Comparison of ENCODE assay signal across 14 cellular contexts in the genomic region with DNA sequence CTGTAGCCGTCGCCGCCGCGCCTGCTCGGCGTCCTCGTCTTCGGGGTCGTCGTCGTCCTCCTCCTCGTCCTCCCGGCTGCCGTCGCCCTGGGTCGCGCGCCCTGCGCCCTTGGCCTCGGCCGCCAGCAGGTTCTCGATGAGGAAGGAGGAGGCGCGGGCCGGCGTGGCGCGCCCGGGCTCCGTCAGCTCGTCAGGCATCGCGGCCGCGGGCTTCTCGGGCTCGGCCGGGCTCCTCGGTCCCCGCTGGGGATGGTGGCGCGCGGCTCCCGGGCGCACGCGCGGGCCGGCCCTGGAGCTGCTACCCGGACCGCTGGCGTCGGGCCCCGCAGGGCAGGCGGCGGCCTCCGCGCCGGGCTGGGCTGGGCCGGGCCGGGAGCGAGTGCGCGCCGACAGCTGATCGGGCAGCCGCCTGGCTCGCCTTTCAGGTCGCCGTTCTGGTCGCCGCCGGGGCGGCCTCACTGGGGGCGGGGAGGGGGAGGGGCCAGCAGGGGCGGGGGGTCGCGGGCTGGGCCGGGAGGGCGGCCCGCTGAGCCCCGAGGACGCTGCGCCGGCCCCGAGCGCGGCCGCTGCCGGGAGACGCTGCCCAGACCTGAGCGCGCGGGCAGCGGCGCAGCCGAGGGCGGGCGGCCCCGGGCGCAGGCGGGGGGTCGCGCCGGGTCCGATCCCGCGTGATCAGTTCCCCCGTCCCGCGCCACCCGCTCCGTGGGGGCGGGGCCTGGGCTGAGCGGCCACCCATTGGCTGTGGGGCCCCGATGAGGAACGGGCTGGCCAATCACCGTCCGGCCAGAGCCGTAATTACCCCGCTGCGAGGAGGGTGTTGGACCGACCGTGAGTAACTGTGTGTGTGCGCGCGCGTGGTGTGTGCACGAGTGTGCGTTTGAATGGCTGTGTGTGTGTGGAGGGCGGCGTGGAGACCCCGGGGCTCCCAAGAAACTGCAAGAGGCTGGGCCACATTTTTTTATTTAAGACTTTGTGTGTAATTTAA. TPM values are rescaled to one million over a fixed set of nuclear protein-coding genes. Genes with fewer than 3 reads are reported as not detected.
A peak's percentile ranks its signal among the peaks of the same experiment; 100 is the strongest.
DNase-seq lines count a peak whose midpoint lies in the region; ATAC-seq and TF ChIP-seq lines count a peak whose summit lies in the region.
"Had no signal": no experiment of that assay in that cellular context is flagged by ENCODE, and none has a peak within 500 bp of the region (broad histone marks: within the 10 kb centered on the region; RNA-seq: fewer than 3 reads in every experiment).

A gene (minus strand): TSS at position 423 of the 985 bp plus-strand sequence. CDS start 225 bp downstream, at position 198.

- no peaks in the 10 kb centered on the region for H3K9me2 ChIP-seq in hepatocyte (replicated peaks; ENCODE audit: insufficient read depth)

- TF ChIP-seq EP300 in transverse colon (IDR thresholded peaks at IDR 0.05; ENCODE audit: low read depth), result no peak

- H3K4me3 ChIP-seq in hepatocyte, result no peak within 1 kb of the TSS
- no peak within 1 kb of the TSS for H3K4me3 ChIP-seq in transverse colon
- H3K4me3 ChIP-seq: SJCRH30, thyroid gland had no signal

- ATAC-seq in SK-N-SH treated with all-trans-retinoic acid at 6 μM for 48 hours, result peak; percentile 63; the same call in 2 of the 3 replicates
- ATAC-seq in GM21528 (IDR thresholded peaks at IDR 0.05; ENCODE audit: low FRiP score, unreplicated experiment), result no peak
- no peak for ATAC-seq in stimulated activated effector memory CD8-positive, alpha-beta T cell treated with anti-CD3 and anti-CD28 coated beads, Interleukin-12 subunit alpha, Interleukin-12 subunit beta, amount 100 ng/mL, for 72 hours

- TF ChIP-seq POLR2A in transverse colon (IDR thresholded peaks at IDR 0.05), result no peak

- no peaks in the 10 kb centered on the region for H3K4me1 ChIP-seq in hepatocyte (ENCODE audit: insufficient read depth)
- H3K4me1 ChIP-seq in transverse colon, result peaks cover 0 to 5% (median 1%) of the 10 kb centered on the region in 4 donors
- H3K4me1 ChIP-seq: SJCRH30, thyroid gland had no signal

- H3K27me3 ChIP-seq in hepatocyte, result peaks cover 90% of the 10 kb centered on the region
- peaks cover 97% of the 10 kb centered on the region for H3K27me3 ChIP-seq in transverse colon

- no peak for TF ChIP-seq CTCF in hepatocyte (IDR thresholded peaks at IDR 0.05; ENCODE audit: poor library complexity)
- TF ChIP-seq CTCF in transverse colon (IDR thresholded peaks at IDR 0.05), result no peak

- H3K4me3 Mint-ChIP-seq in stimulated activated effector memory CD8-positive, alpha-beta T cell treated with anti-CD3 and anti-CD28 coated beads, Interleukin-12 subunit alpha, Interleukin-12 subunit beta, amount 100 ng/mL, for 72 hours, result no peak within 1 kb of the TSS
- H3K4me3 Mint-ChIP-seq: memory B cell had no signal

- DNase-seq in NCI-H524 (lab: John Stamatoyannopoulos, UW), result peak; percentile 27 to 33
- DNase-seq in NCI-H524 treated with DMSO at 0.1 percent for 48 hours (lab: John Stamatoyannopoulos, UW), result no peak
- peak; percentile 41 for DNase-seq in hepatocyte (ENCODE audit: low spot score)
- DNase-seq in posterior cingulate gyrus, result peak; percentile 39 to 94 (median 66)
- no peak for DNase-seq in transverse colon
- DNase-seq in stimulated activated effector memory CD8-positive, alpha-beta T cell treated with anti-CD3 and anti-CD28 coated beads, Interleukin-12 subunit alpha, Interleukin-12 subunit beta, amount 100 ng/mL, for 72 hours (ENCODE audit: low spot score in 2 of 2), result no peak
- DNase-seq: activated T-cell treated with anti-CD3 and anti-CD28 coated beads, Interleukin-2, amount 50 U/mL, for 48 hours; NCI-H1694; SJCRH30; thyroid gland had no signal

- H3K4me2 ChIP-seq in hepatocyte, result peak within 1 kb of the TSS; percentile 70

- no peak within 1 kb of the TSS for H2AFZ ChIP-seq in hepatocyte

- no peaks in the 10 kb centered on the region for H3K36me3 ChIP-seq in hepatocyte (replicated peaks; ENCODE audit: insufficient read depth, low read depth)
- no peaks in the 10 kb centered on the region for H3K36me3 ChIP-seq in transverse colon
- H3K36me3 ChIP-seq: SJCRH30, thyroid gland had no signal

- H3K79me2 ChIP-seq in hepatocyte, result no peaks in the 10 kb centered on the region

- no peaks in the 10 kb centered on the region for H3K9me3 Mint-ChIP-seq in stimulated activated effector memory CD8-positive, alpha-beta T cell treated with anti-CD3 and anti-CD28 coated beads, Interleukin-12 subunit alpha, Interleukin-12 subunit beta, amount 100 ng/mL, for 72 hours
- H3K9me3 Mint-ChIP-seq: memory B cell had no signal

- WGBS in hepatocyte (ENCODE audit: low lambda C conversion rate, missing lambda C conversion rate), result 2% methylated on average over 58 of the region's 134 CpGs
- 4% methylated on average over 67 of the region's 134 CpGs; no CpG with 5 or more reads in 1 of the 2 donors for WGBS in transverse colon (ENCODE audit: low coverage in 1 of 2), 2 donors

- H3K9me3 ChIP-seq in hepatocyte (ENCODE audit: low read depth) (no peaks in the 10 kb centered on the region), transverse colon (no peaks in the 10 kb centered on the region)
- H3K9me3 ChIP-seq: SJCRH30, thyroid gland had no signal

- in situ Hi-C loops in transverse colon (cut with MboI; ENCODE audit: low pct_ligation_motif_present in 1 of 4, low pct_unique_long_range_greater_than_20kb in 1 of 4, low sequenced_read_pairs in 3 of 4), result no loop called here

- no peak within 1 kb of the TSS for H3K27ac ChIP-seq in hepatocyte
- H3K27ac ChIP-seq in transverse colon, result no peak within 1 kb of the TSS
- H3K27ac ChIP-seq: SJCRH30, thyroid gland had no signal

- no peak within 1 kb of the TSS for H3K27ac Mint-ChIP-seq in stimulated activated effector memory CD8-positive, alpha-beta T cell treated with anti-CD3 and anti-CD28 coated beads, Interleukin-12 subunit alpha, Interleukin-12 subunit beta, amount 100 ng/mL, for 72 hours
- H3K27ac Mint-ChIP-seq: memory B cell had no signal

- H4K20me1 ChIP-seq in hepatocyte (ENCODE audit: insufficient read depth, poor library complexity, severe bottlenecking), result no peaks in the 10 kb centered on the region

- peaks cover 10% of the 10 kb centered on the region for H3K4me1 Mint-ChIP-seq in stimulated activated effector memory CD8-positive, alpha-beta T cell treated with anti-CD3 and anti-CD28 coated beads, Interleukin-12 subunit alpha, Interleukin-12 subunit beta, amount 100 ng/mL, for 72 hours

- peaks cover 5% of the 10 kb centered on the region for H3K36me3 Mint-ChIP-seq in stimulated activated effector memory CD8-positive, alpha-beta T cell treated with anti-CD3 and anti-CD28 coated beads, Interleukin-12 subunit alpha, Interleukin-12 subunit beta, amount 100 ng/mL, for 72 hours
- H3K36me3 Mint-ChIP-seq: memory B cell had no signal

- intact Hi-C loops in posterior cingulate gyrus (cut with DNase I) (loop anchor here (10.0 kb wide), 1 partner anchor 267 kb away; no protein-coding TSS in a partner anchor), transverse colon (cut with DNase I; ENCODE audit: low total_unique reads) (no loop called here)

TF ChIP-seq in SK-N-SH treated with all-trans-retinoic acid at 6 μM for 48 hours, 23 proteins besides CTCF, POLR2A, EP300 and RAD21:
- TF ChIP-seq RARB (CRISPR knock-in tag; IDR thresholded peaks at IDR 0.05) (no peak), ISL1 (CRISPR knock-in tag; IDR thresholded peaks at IDR 0.05) (no peak), ZNF70 (CRISPR knock-in tag; IDR thresholded peaks at IDR 0.05) (no peak), ARNTL (CRISPR knock-in tag; IDR thresholded peaks at IDR 0.05; ENCODE audit: borderline replicate concordance, low read depth) (no peak), ZC3H10 (CRISPR knock-in tag; IDR thresholded peaks at IDR 0.05) (no peak)
- TF ChIP-seq, protein P1, sequence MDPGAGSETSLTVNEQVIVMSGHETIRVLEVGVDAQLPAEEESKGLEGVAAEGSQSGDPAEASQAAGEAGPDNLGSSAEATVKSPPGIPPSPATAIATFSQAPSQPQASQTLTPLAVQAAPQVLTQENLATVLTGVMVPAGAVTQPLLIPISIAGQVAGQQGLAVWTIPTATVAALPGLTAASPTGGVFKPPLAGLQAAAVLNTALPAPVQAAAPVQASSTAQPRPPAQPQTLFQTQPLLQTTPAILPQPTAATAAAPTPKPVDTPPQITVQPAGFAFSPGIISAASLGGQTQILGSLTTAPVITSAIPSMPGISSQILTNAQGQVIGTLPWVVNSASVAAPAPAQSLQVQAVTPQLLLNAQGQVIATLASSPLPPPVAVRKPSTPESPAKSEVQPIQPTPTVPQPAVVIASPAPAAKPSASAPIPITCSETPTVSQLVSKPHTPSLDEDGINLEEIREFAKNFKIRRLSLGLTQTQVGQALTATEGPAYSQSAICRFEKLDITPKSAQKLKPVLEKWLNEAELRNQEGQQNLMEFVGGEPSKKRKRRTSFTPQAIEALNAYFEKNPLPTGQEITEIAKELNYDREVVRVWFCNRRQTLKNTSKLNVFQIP (CRISPR knock-in tag; IDR thresholded peaks at IDR 0.05; ENCODE audit: borderline replicate concordance, low read depth), result no peak
TF ChIP-seq in SK-N-SH treated with all-trans-retinoic acid at 6 μM for 48 hours: peak in this region for 0.

RNA-seq across cellular contexts. Expression of the gene that starts here (rescaled TPM):
- total RNA-seq in hepatocyte (not detected in 2 replicates), transverse colon (not detected)
- polyA plus RNA-seq in hepatocyte, result not detected in 2 replicates
- total RNA-seq: A172, SJCRH30 had no signal

Comparison
In these comparisons a context has a peak if more than half of its experiments do, and no peak if none do; other contexts are left out.
1. DNase-seq: peak in NCI-H524 (2 of 2) and posterior cingulate gyrus (10 of 10); none in NCI-H524 treated with DMSO at 0.1 percent for 48 hours (single experiment), transverse colon (single experiment) and stimulated activated effector memory CD8-positive, alpha-beta T cell treated with anti-CD3 and anti-CD28 coated beads, Interleukin-12 subunit alpha, Interleukin-12 subunit beta, amount 100 ng/mL, for 72 hours (0 of 2).
2. Peak in DNase-seq and H3K4me2 ChIP-seq in hepatocyte; RNA of the gene not detected or under 1 TPM.